8 cellular contexts compared by ENCODE assay signal in genomic region chr3:23865595-23866396, GRCh38. TPM values are rescaled to one million over a fixed set of nuclear protein-coding genes. Genes with fewer than 3 reads are reported as not detected.
DNase-seq lines count a peak whose midpoint lies in the region; ATAC-seq and TF ChIP-seq lines count a peak whose summit lies in the region.

No MANE protein-coding gene starts in this region.

- intact Hi-C loops in psoas muscle (cut with DNase I) = no loop called here

- no peaks in the 10 kb centered on the region for H3K36me3 ChIP-seq in psoas muscle (ENCODE audit: insufficient read depth in 1 of 2, low read depth in 1 of 2)

- no peaks in the 10 kb centered on the region for H3K9me3 Mint-ChIP-seq in HFFc6

- H3K4me3 ChIP-seq in psoas muscle = no peak overlapping the region

- H3K27ac Mint-ChIP-seq in HFFc6 = peak overlapping the region; percentile 39; the same call in 1 of the 2 replicates

- TF ChIP-seq CTCF in HFFc6 (IDR thresholded peaks at IDR 0.05) (no peak), foreskin keratinocyte (conservative IDR thresholded peaks at IDR 0.05) (no peak), psoas muscle (IDR thresholded peaks at IDR 0.05) (no peak)

- ATAC-seq in GM18508 (IDR thresholded peaks at IDR 0.05; ENCODE audit: insufficient read depth, unreplicated experiment) (peak; percentile 74), foreskin keratinocyte (peak; percentile 20), psoas muscle (peak; percentile 59 to 71 (median 66))

- H3K27me3 Mint-ChIP-seq in HFFc6 (ENCODE audit: insufficient read depth) = peaks cover 1% of the 10 kb centered on the region; the same call in 1 of the 2 replicates

- WGBS in psoas muscle, 3 donors = 20 to 32% (median 25%) methylated on average over 6 of the region's 6 CpGs

- peaks cover 14% of the 10 kb centered on the region; the same call in 1 of the 2 replicates for H3K36me3 Mint-ChIP-seq in HFFc6 (ENCODE audit: low read depth)

- peaks cover 66% of the 10 kb centered on the region for H3K4me1 Mint-ChIP-seq in HFFc6 (ENCODE audit: low read depth)

- H3K27ac ChIP-seq in foreskin keratinocyte (no peak overlapping the region), psoas muscle (peak overlapping the region; percentile 74)

- peak; percentile 4 for DNase-seq in HFFc6
- DNase-seq in NCI-H2029 treated with DMSO at 0.1 percent for 48 hours (lab: John Stamatoyannopoulos, UW) = peak; percentile 89
- DNase-seq in foreskin keratinocyte = no peak
- no peak for DNase-seq in psoas muscle
- no peak for DNase-seq in NCI-H82 (lab: John Stamatoyannopoulos, UW)
- DNase-seq in dedifferentiated amniotic fluid mesenchymal stem cell (ENCODE audit: extremely low spot score) = no peak
- no peak for DNase-seq in activated CD4-positive, alpha-beta T cell treated with anti-CD3 and anti-CD28 coated beads for 48 hours

- no peak overlapping the region for H3K4me3 Mint-ChIP-seq in HFFc6

- H3K4me1 ChIP-seq in foreskin keratinocyte (peaks cover 3% of the 10 kb centered on the region), psoas muscle (peaks cover 66% of the 10 kb centered on the region)

- H3K27me3 ChIP-seq in foreskin keratinocyte (no peaks in the 10 kb centered on the region), psoas muscle (ENCODE audit: insufficient read depth in 3 of 3, low read length in 2 of 3) (no peaks in the 10 kb centered on the region)

- H3K9me3 ChIP-seq in psoas muscle = no peaks in the 10 kb centered on the region

RNA-seq across cellular contexts. Expression of gene NKIRAS1, which starts 51.0 kb away (rescaled TPM):
- 10 to 100 TPM; 10.9 to 13.5 (median 11.6) TPM for total RNA-seq in HFFc6 (2021; fragmentation: NEBNext Ultra II Directional; extraction: Animal tissue kit (Norgen Biotek cat#: 25700))
- 7.5 and 9.1 TPM in 2 replicates for total RNA-seq in foreskin keratinocyte
- polyA plus RNA-seq in foreskin keratinocyte = 4.9 and 7.0 TPM in 2 replicates
- 10 to 100 TPM; 19.8 to 30.7 (median 21.3) TPM for total RNA-seq in psoas muscle
- 10 to 100 TPM; 19.5 to 52.4 (median 24.7) TPM for polyA plus RNA-seq in psoas muscle

RNA-seq across cellular contexts. Expression of gene RPL15, which starts 51.1 kb away (rescaled TPM):
- 1,000 to 10,000 TPM; 1,680 to 2,112 (median 1,953) TPM for total RNA-seq in HFFc6 (2021; fragmentation: NEBNext Ultra II Directional; extraction: Animal tissue kit (Norgen Biotek cat#: 25700))
- 2,112 and 2,154 TPM in 2 replicates for total RNA-seq in foreskin keratinocyte
- 3,005 and 3,026 TPM in 2 replicates for polyA plus RNA-seq in foreskin keratinocyte
- total RNA-seq in psoas muscle = 1,000 to 10,000 TPM; 1,021 to 1,350 (median 1,156) TPM
- polyA plus RNA-seq in psoas muscle = 1,000 to 10,000 TPM; 1,831 to 2,855 (median 2,304) TPM

Comparison
In these comparisons a context has a peak if more than half of its experiments do, and no peak if none do; other contexts are left out.
1. ATAC-seq: peak in every context shown above with its lines; median percentile 74 in GM18508; 66 in psoas muscle; 20 in foreskin keratinocyte.
2. DNase-seq: peak in HFFc6 (single experiment) and NCI-H2029 treated with DMSO at 0.1 percent for 48 hours (single experiment); none in foreskin keratinocyte (0 of 2), psoas muscle (0 of 2), NCI-H82 (single experiment), dedifferentiated amniotic fluid mesenchymal stem cell (single experiment) and activated CD4-positive, alpha-beta T cell treated with anti-CD3 and anti-CD28 coated beads for 48 hours (single experiment).